8 cellular contexts compared by ENCODE assay signal in the genomic region with DNA sequence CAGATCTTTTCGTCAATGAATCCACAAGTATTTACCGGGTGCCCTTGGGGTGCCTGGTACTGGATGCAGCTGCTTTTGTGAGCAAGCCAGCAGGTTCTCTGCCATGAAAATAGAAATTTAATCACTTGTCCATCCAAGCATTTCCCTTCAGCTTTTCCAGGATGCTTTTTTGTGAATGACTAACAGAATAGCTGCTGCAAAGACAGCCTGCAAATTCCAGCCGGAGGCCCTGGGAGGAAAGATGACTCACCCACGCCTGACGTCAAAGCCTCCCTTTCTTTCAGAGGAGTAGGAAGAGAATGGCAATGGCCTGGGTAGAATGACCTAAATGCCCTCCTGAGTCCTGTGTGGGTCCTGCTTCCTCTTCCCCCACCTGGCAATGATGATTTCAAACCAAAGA.
DNase-seq lines count a peak whose midpoint lies in the region; TF ChIP-seq lines count a peak whose summit lies in the region.

No MANE protein-coding gene starts in this region.

- H3K4me1 Mint-ChIP-seq in osteocyte (ENCODE audit: unreplicated experiment): peaks cover 47% of the 10 kb centered on the region

- no peaks in the 10 kb centered on the region for H3K27me3 Mint-ChIP-seq in osteocyte (ENCODE audit: unreplicated experiment)

- H3K27ac Mint-ChIP-seq in osteocyte (ENCODE audit: unreplicated experiment): peak overlapping the region; percentile 95

- H3K4me3 Mint-ChIP-seq in osteocyte (ENCODE audit: unreplicated experiment): peak overlapping the region; percentile 8

- peak; percentile 75 for DNase-seq in HK-2 (ENCODE audit: unreplicated experiment)
- peak; percentile 65 for DNase-seq in T1000 (lab: John Stamatoyannopoulos, UW)
- peak; percentile 98 for DNase-seq in glomerular endothelial cell (ENCODE audit: extremely low read depth, low read depth, low spot score)
- peak; percentile 90 for DNase-seq in osteocyte (ENCODE audit: extremely low spot score, unreplicated experiment)
- DNase-seq in activated naive CD4-positive, alpha-beta T cell (lab: John Stamatoyannopoulos, UW): no peak
- DNase-seq in GF-D8 (lab: John Stamatoyannopoulos, UW): no peak
- no peak for DNase-seq in NCI-H1105 (lab: John Stamatoyannopoulos, UW)
- no peak for DNase-seq in SK-N-DZ (ENCODE audit: low spot score)

- no peaks in the 10 kb centered on the region for H3K36me3 Mint-ChIP-seq in osteocyte (ENCODE audit: unreplicated experiment)

- H3K9me3 Mint-ChIP-seq in osteocyte (ENCODE audit: unreplicated experiment): no peaks in the 10 kb centered on the region

- TF ChIP-seq CTCF in osteocyte (IDR thresholded peaks at IDR 0.05): no peak

Comparison
In these comparisons a context has a peak if more than half of its experiments do, and no peak if none do; other contexts are left out.
1. DNase-seq: peak in HK-2 (single experiment), T1000 (single experiment), glomerular endothelial cell (single experiment) and osteocyte (single experiment); none in activated naive CD4-positive, alpha-beta T cell (0 of 4), GF-D8 (single experiment), NCI-H1105 (single experiment) and SK-N-DZ (single experiment).